In the genomic region with DNA sequence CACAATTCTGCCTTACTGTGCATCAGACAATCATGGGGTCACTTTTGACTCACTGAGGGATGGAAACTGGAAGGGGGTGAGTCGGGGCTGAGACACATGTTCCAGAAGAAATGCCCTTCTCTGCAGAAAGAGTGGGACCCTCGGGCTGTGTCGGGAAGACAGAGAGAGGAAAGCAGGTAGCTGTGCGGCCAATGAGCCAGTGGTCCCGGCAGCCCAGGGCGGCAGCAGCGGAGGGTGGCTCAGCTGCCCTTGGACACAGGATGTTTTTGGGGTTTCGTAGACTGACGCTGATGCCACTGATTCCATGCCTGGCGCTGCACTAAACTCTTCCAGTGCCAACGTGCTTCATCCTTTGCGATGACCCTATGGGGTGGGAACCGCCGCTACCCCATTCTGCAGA, we compare ENCODE assay signal across 3 cellular contexts.
"Had no signal": no experiment of that assay in that cellular context is flagged by ENCODE, and none has a peak within 500 bp of the region (broad histone marks: within the 10 kb centered on the region; RNA-seq: fewer than 3 reads in every experiment).

No MANE protein-coding gene starts in this region.

- H3K4me3 ChIP-seq: GM12878 had no signal

- DNase-seq: GDM1, GF-D8 had no signal

- ATAC-seq: GM12878 had no signal
